8 cellular contexts compared by ENCODE assay signal in genomic region chr2:215950009-215950408, GRCh38.
DNase-seq lines count a peak whose midpoint lies in the region; ATAC-seq and TF ChIP-seq lines count a peak whose summit lies in the region.

No MANE protein-coding gene starts in this region.

- H3K9me3 ChIP-seq in H9 (ENCODE audit: control insufficient read depth, low read depth, low read length) = no peaks in the 10 kb centered on the region

- H3K27ac ChIP-seq in H9 (ENCODE audit: insufficient read length, low read depth, low read length) = no peak overlapping the region

- H3K4me1 ChIP-seq in H9 (ENCODE audit: insufficient read depth, low read length) = no peaks in the 10 kb centered on the region

- no peak overlapping the region for H3K4me2 ChIP-seq in H9 (ENCODE audit: insufficient read depth, insufficient read length, low read length)

- H2BK120ac ChIP-seq in H9 (ENCODE audit: low read depth, low read length, poor library complexity, severe bottlenecking) = no peak overlapping the region

- H3K23ac ChIP-seq in H9 (ENCODE audit: insufficient read length, low read depth, low read length) = no peak overlapping the region

- H3K79me1 ChIP-seq in H9 (ENCODE audit: insufficient read depth, low read depth, low read length, poor library complexity, severe bottlenecking) = peaks cover 3% of the 10 kb centered on the region

- no peak overlapping the region for H2AFZ ChIP-seq in H9 (ENCODE audit: low read length)

- H2BK5ac ChIP-seq in H9 (ENCODE audit: insufficient read length, low read length) = no peak overlapping the region

- no CpG with 5 or more reads among the region's 3 CpGs for WGBS in H9 (ENCODE audit: extremely low coverage, insufficient read length, low lambda C conversion rate)

- H4K8ac ChIP-seq in H9 (replicated peaks; ENCODE audit: insufficient read length, low read depth, low read length) = no peak overlapping the region

- no peaks in the 10 kb centered on the region for H3K27me3 Mint-ChIP-seq in H9 (ENCODE audit: low read depth)
- no peaks in the 10 kb centered on the region for H3K27me3 Mint-ChIP-seq in activated naive CD8-positive, alpha-beta T cell treated with anti-CD3 and anti-CD28 coated beads, Interleukin-2, amount 50 U/mL, for 24 hours

- no peak overlapping the region for H4K5ac ChIP-seq in H9 (ENCODE audit: insufficient read length, low read depth, low read length)

- no peaks in the 10 kb centered on the region for H3K23me2 ChIP-seq in H9 (ENCODE audit: insufficient read length, low read depth, low read length, poor library complexity, severe bottlenecking)

- no peak overlapping the region for H4K91ac ChIP-seq in H9 (ENCODE audit: insufficient read length, low read depth, low read length)

- no peaks in the 10 kb centered on the region for H3K9me3 Mint-ChIP-seq in H9
- H3K9me3 Mint-ChIP-seq in activated naive CD8-positive, alpha-beta T cell treated with anti-CD3 and anti-CD28 coated beads, Interleukin-2, amount 50 U/mL, for 24 hours = no peaks in the 10 kb centered on the region

- no peak overlapping the region for H3K56ac ChIP-seq in H9 (ENCODE audit: insufficient read length, low read depth, low read length)

- no peak overlapping the region for H2AK5ac ChIP-seq in H9 (ENCODE audit: insufficient read length, low read length)

- ATAC-seq in activated naive CD8-positive, alpha-beta T cell treated with anti-CD3 and anti-CD28 coated beads, Interleukin-2, amount 50 U/mL, for 24 hours = peak; percentile 63

- H3K36me3 Mint-ChIP-seq in H9 (ENCODE audit: insufficient read depth in 1 of 3, low read depth in 3 of 3) = peaks cover 8 to 20% (median 15%) of the 10 kb centered on the region in 3 experiments; a peak in 5 of 7 replicates
- H3K36me3 Mint-ChIP-seq in activated naive CD8-positive, alpha-beta T cell treated with anti-CD3 and anti-CD28 coated beads, Interleukin-2, amount 50 U/mL, for 24 hours (ENCODE audit: low read depth) = peaks cover 7% of the 10 kb centered on the region

- H2BK12ac ChIP-seq in H9 (ENCODE audit: insufficient read length, low read depth, low read length) = no peak overlapping the region

- H4K20me1 ChIP-seq in H9 (ENCODE audit: control insufficient read depth, insufficient read depth, insufficient read length) = no peaks in the 10 kb centered on the region

- no peak overlapping the region for H3K18ac ChIP-seq in H9 (ENCODE audit: insufficient read length, low read depth, low read length)

- H3K79me2 ChIP-seq in H9 (ENCODE audit: insufficient read depth, low read length) = no peaks in the 10 kb centered on the region

- H3K4me3 Mint-ChIP-seq in H9 = no peak overlapping the region
- no peak overlapping the region for H3K4me3 Mint-ChIP-seq in activated naive CD8-positive, alpha-beta T cell treated with anti-CD3 and anti-CD28 coated beads, Interleukin-2, amount 50 U/mL, for 24 hours

- H3K4me3 ChIP-seq in AG04449 (ENCODE audit: low read depth, low read length) (no peak overlapping the region), GM12864 (ENCODE audit: low read depth, low read length) (no peak overlapping the region)

- DNase-seq in AG04449 (ENCODE audit: low read depth, low spot score) (no peak), GM12864 (ENCODE audit: low read depth) (peak; percentile 30), H9 (no peak), left kidney (ENCODE audit: low read depth, low spot score) (peak; percentile 74), nucleus accumbens (lab: John Stamatoyannopoulos, UW) (no peak), activated gamma-delta T cell treated with Interleukin-2 at 50 U/mL for 16 hours (no peak)
- DNase-seq in activated naive CD8-positive, alpha-beta T cell treated with anti-CD3 and anti-CD28 coated beads, Interleukin-2, amount 50 U/mL, for 24 hours = no peak

- no peak overlapping the region for H3T11ph ChIP-seq in H9 (ENCODE audit: low read length)

- no peak overlapping the region for H3K14ac ChIP-seq in H9 (ENCODE audit: insufficient read depth, low read length)

- H3K27ac Mint-ChIP-seq in H9 = no peak overlapping the region
- H3K27ac Mint-ChIP-seq in activated naive CD8-positive, alpha-beta T cell treated with anti-CD3 and anti-CD28 coated beads, Interleukin-2, amount 50 U/mL, for 24 hours = no peak overlapping the region

- no peaks in the 10 kb centered on the region for H3K27me3 ChIP-seq in H9 (ENCODE audit: insufficient read depth, low read length)

- TF ChIP-seq CTCF in AG04449 (IDR thresholded peaks at IDR 0.05; ENCODE audit: insufficient read depth, low read length, missing control alignments) (peak; percentile 39), GM12864 (IDR thresholded peaks at IDR 0.05; ENCODE audit: low read depth, low read length, missing control alignments) (peak; percentile 59), H9 (conservative IDR thresholded peaks at IDR 0.05) (peak; percentile 68), LNCAP (IDR thresholded peaks at IDR 0.05) (peak; percentile 47)

- CTCF ChIA-PET in AG04449 (lab: Yijun Ruan, JAX) = interaction anchor here (1.0 to 5.4 kb wide), 20 partner anchors 8 to 611 kb away, joined by 3 to 83 read pairs (median 7); no protein-coding TSS in a partner anchor

- H3K4ac ChIP-seq in H9 (ENCODE audit: low read depth, low read length) = no peak overlapping the region

- H3K4me1 Mint-ChIP-seq in H9 = peaks cover 3 to 6% of the 10 kb centered on the region in 2 experiments; a peak in 3 of 4 replicates
- peaks cover 4% of the 10 kb centered on the region for H3K4me1 Mint-ChIP-seq in activated naive CD8-positive, alpha-beta T cell treated with anti-CD3 and anti-CD28 coated beads, Interleukin-2, amount 50 U/mL, for 24 hours

- H2BK20ac ChIP-seq in H9 (ENCODE audit: low read depth, low read length, poor library complexity, severe bottlenecking) = no peak overlapping the region

- no peak overlapping the region for H3K9ac ChIP-seq in H9 (ENCODE audit: extremely low read depth, insufficient read length, low read length)

- no peak overlapping the region for H2BK15ac ChIP-seq in H9 (ENCODE audit: low read depth, low read length)

- POLR2A ChIA-PET in AG04449 (lab: Yijun Ruan, JAX) = no interaction called here

Comparison
In these comparisons a context has a peak if more than half of its experiments do, and no peak if none do; other contexts are left out.
1. DNase-seq: peak in GM12864 (single experiment) and left kidney (single experiment); none in AG04449 (single experiment), H9 (single experiment), activated naive CD8-positive, alpha-beta T cell treated with anti-CD3 and anti-CD28 coated beads, Interleukin-2, amount 50 U/mL, for 24 hours (single experiment), nucleus accumbens (0 of 56) and activated gamma-delta T cell treated with Interleukin-2 at 50 U/mL for 16 hours (single experiment).
2. Peak in every context shown above with its lines, with median percentiles within 50 percentile points of each other: CTCF ChIP-seq.